ENCODE assay signal across 13 cellular contexts in genomic region chr16:66435896-66436295, GRCh38. TPM values are rescaled to one million over a fixed set of nuclear protein-coding genes. Genes with fewer than 3 reads are reported as not detected.
DNase-seq lines count a peak whose midpoint lies in the region; TF ChIP-seq lines count a peak whose summit lies in the region.
"Had no signal": no experiment of that assay in that cellular context is flagged by ENCODE, and none has a peak within 500 bp of the region (broad histone marks: within the 10 kb centered on the region; RNA-seq: fewer than 3 reads in every experiment).

No MANE protein-coding gene starts in this region.

- intact Hi-C loops in A673 (cut with micrococcal nuclease; ENCODE audit: unreplicated experiment): no loop called here

- no peak overlapping the region for H3K9ac ChIP-seq in BLaER1
- H3K9ac ChIP-seq in BLaER1 treated with 17β-estradiol and CSF1 and Interleukin-3, amounts not matched to agents 10 nM and 100 nM: no peak overlapping the region
- H3K9ac ChIP-seq: KMS-11 had no signal

- no peaks in the 10 kb centered on the region for H3K36me3 ChIP-seq in BLaER1
- H3K36me3 ChIP-seq in BLaER1 treated with 17β-estradiol and CSF1 and Interleukin-3, amounts not matched to agents 10 nM and 100 nM: no peaks in the 10 kb centered on the region
- no peaks in the 10 kb centered on the region for H3K36me3 ChIP-seq in A673 (ENCODE audit: insufficient read depth, low read length, poor library complexity, severe bottlenecking)

- peaks cover 13% of the 10 kb centered on the region; the same call in 1 of the 2 replicates for H3K27me3 ChIP-seq in BLaER1
- peaks cover 4 to 23% (median 13%) of the 10 kb centered on the region in 11 experiments; a peak in 15 of 22 replicates for H3K27me3 ChIP-seq in BLaER1 treated with 17β-estradiol and CSF1 and Interleukin-3, amounts not matched to agents 10 nM and 100 nM
- H3K27me3 ChIP-seq in A673 (replicated peaks; ENCODE audit: insufficient read depth, low read depth, low read length, poor library complexity): peaks cover 22% of the 10 kb centered on the region

- H3K4me1 ChIP-seq in BLaER1: peaks cover 33% of the 10 kb centered on the region
- H3K4me1 ChIP-seq in BLaER1 treated with 17β-estradiol and CSF1 and Interleukin-3, amounts not matched to agents 10 nM and 100 nM: peaks cover 18 to 35% (median 31%) of the 10 kb centered on the region in 10 experiments
- H3K4me1 ChIP-seq in A673 (ENCODE audit: insufficient read depth, low read length, poor library complexity, severe bottlenecking): no peaks in the 10 kb centered on the region

- no peak for TF ChIP-seq POLR2A in NB4 (IDR thresholded peaks at IDR 0.05; ENCODE audit: extremely low read depth, insufficient read length)

- TF ChIP-seq CTCF in NB4 (IDR thresholded peaks at IDR 0.05; ENCODE audit: low read depth, low read length) (no peak), A673 (conservative IDR thresholded peaks at IDR 0.05; ENCODE audit: low read depth, low read length) (no peak)

- CTCF ChIA-PET in A673 (lab: Charles Lee): interaction anchor here (0.7 kb wide), 1 partner anchor 77 kb away, joined by 3 read pairs; no protein-coding TSS in a partner anchor

- H3K4me3 ChIP-seq in BLaER1 (no peak overlapping the region), NB4 (ENCODE audit: low read depth, low read length) (no peak overlapping the region), A673 (ENCODE audit: low read depth, low read length, poor library complexity, severe bottlenecking) (no peak overlapping the region)
- no peak overlapping the region for H3K4me3 ChIP-seq in BLaER1 treated with 17β-estradiol and CSF1 and Interleukin-3, amounts not matched to agents 10 nM and 100 nM
- H3K4me3 ChIP-seq: A549 had no signal

- H3K27ac ChIP-seq in BLaER1: no peak overlapping the region
- no peak overlapping the region for H3K27ac ChIP-seq in BLaER1 treated with 17β-estradiol and CSF1 and Interleukin-3, amounts not matched to agents 10 nM and 100 nM
- no peak overlapping the region for H3K27ac ChIP-seq in A673 (ENCODE audit: low read depth, low read length, poor library complexity, severe bottlenecking)
- H3K27ac ChIP-seq: A549, KMS-11 had no signal

- POLR2A ChIA-PET in A673 (lab: Charles Lee; ENCODE audit: low non-redundant PET): no interaction called here

- no peaks in the 10 kb centered on the region for H3K9me3 ChIP-seq in BLaER1
- H3K9me3 ChIP-seq in BLaER1 treated with 17β-estradiol and CSF1 and Interleukin-3, amounts not matched to agents 10 nM and 100 nM (replicated peaks in 1 of 11): no peaks in the 10 kb centered on the region
- no peaks in the 10 kb centered on the region for H3K9me3 ChIP-seq in A673 (ENCODE audit: low read depth, low read length, poor library complexity, severe bottlenecking)
- H3K9me3 ChIP-seq: A549 had no signal

- H3K4me2 ChIP-seq in BLaER1: peak overlapping the region; percentile 15; the same call in 1 of the 2 replicates
- peak overlapping the region in 8 of 11 experiments; percentile 24 to 94 (median 74); a peak in 11 of 22 replicates for H3K4me2 ChIP-seq in BLaER1 treated with 17β-estradiol and CSF1 and Interleukin-3, amounts not matched to agents 10 nM and 100 nM
- H3K4me2 ChIP-seq: A549, KMS-11 had no signal

- no TSS peak for BruUV-seq in A673 (replicated peaks; lab: Mats Ljungman, UMichigan)

- H4K20me1 ChIP-seq in BLaER1: no peaks in the 10 kb centered on the region
- H4K20me1 ChIP-seq in BLaER1 treated with 17β-estradiol and CSF1 and Interleukin-3, amounts not matched to agents 10 nM and 100 nM: peaks cover 0 to 10% (median 0%) of the 10 kb centered on the region in 11 experiments; a peak in 2 of 22 replicates

- in situ Hi-C loops in KBM-7 (cut with MboI; ENCODE audit: low pct_unique_long_range_greater_than_20kb, low sequenced_read_pairs): no loop called here

- DNase-seq in NB4 (ENCODE audit: low read depth) (peak; percentile 54), mesenteric fat pad (ENCODE audit: low spot score) (peak; percentile 22), A673 (ENCODE audit: low spot score) (no peak), KBM-7 (no peak)
- DNase-seq: CD4-positive, CD25-positive, alpha-beta regulatory T cell; DMS 273 treated with DMSO at 0.1 percent for 48 hours; DMS79 treated with DMSO at 0.1 percent for 48 hours; EL; GOT3 had no signal

RNA-seq across cellular contexts. Expression of gene BEAN1, which starts 8.8 kb away (rescaled TPM):
- total RNA-seq in mesenteric fat pad (0.51 TPM), A673 (2021) (not detected in 2 replicates)
- total RNA-seq: CD4-positive, CD25-positive, alpha-beta regulatory T cell had no signal

Comparison
In these comparisons a context has a peak if more than half of its experiments do, and no peak if none do; other contexts are left out.
1. DNase-seq: peak in NB4 (single experiment) and mesenteric fat pad (single experiment); none in A673 (single experiment) and KBM-7 (single experiment).